ENCODE assay signal across 1 cellular context in genomic region chr19:12676928-12677327, GRCh38.
TF ChIP-seq lines count a peak whose summit lies in the region.

No MANE protein-coding gene starts in this region.

TF ChIP-seq in SK-N-SH, 30 proteins besides CTCF, POLR2A, EP300 and RAD21 (continued from another document):
- TF ChIP-seq RCOR1 (IDR thresholded peaks at IDR 0.05; ENCODE audit: low read length) (no peak), TCF12 (IDR thresholded peaks at IDR 0.05) (no peak), NRF1 (IDR thresholded peaks at IDR 0.05; ENCODE audit: low read depth, low read length) (no peak), IRF3 (IDR thresholded peaks at IDR 0.05; ENCODE audit: low read depth, low read length) (no peak), RFX5 (IDR thresholded peaks at IDR 0.05; ENCODE audit: low read length) (no peak), NFIC (IDR thresholded peaks at IDR 0.05; ENCODE audit: borderline replicate concordance) (no peak)
